10 cellular contexts compared by ENCODE assay signal in the genomic region with DNA sequence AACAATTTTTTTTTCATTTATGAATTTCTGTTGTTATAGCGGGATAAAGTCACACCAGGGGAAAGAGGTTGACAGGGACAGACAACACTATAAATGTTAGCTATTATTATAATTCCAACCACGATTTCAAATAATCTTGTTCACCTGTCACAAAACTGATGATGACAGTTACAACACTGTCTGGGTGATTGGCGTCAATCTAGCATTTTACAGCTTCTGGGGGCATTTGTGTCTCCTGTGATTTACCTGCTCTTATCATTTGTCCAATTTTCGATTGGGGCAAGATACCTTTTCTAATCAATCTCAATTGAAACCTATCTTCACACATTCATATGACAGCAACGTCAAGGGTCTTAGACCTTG.
"Had no signal": no experiment of that assay in that cellular context is flagged by ENCODE, and none has a peak within 500 bp of the region (broad histone marks: within the 10 kb centered on the region; RNA-seq: fewer than 3 reads in every experiment).

No MANE protein-coding gene starts in this region.

- H3K4me1 Mint-ChIP-seq: endodermal cell had no signal

- H3K27ac ChIP-seq: body of pancreas, pancreas had no signal

- H3K4me3 ChIP-seq: body of pancreas, pancreas, stomach, uterus had no signal

- H3K27ac Mint-ChIP-seq: activated B cell treated with CpG ODN at 0.5 μM for 24 hours; activated naive CD4-positive, alpha-beta T cell treated with anti-CD3 and anti-CD28 coated beads for 36 hours; endodermal cell; memory B cell; nephron progenitor cell had no signal

- H3K4me1 ChIP-seq: body of pancreas, pancreas, uterus had no signal

- H3K27me3 Mint-ChIP-seq: activated B cell treated with CpG ODN at 0.5 μM for 24 hours, memory B cell had no signal

- H3K9me3 ChIP-seq: body of pancreas, pancreas, stomach, uterus had no signal

- FAIRE-seq: pancreas had no signal

- H3K36me3 ChIP-seq: pancreas, stomach, uterus had no signal

- H3K9me3 Mint-ChIP-seq: activated B cell treated with CpG ODN at 0.5 μM for 24 hours; activated CD4-positive, alpha-beta T cell treated with anti-CD3 and anti-CD28 coated beads, Interleukin-2, amount 10 ng/mL, durations not matched to agents 24 days and 14 days; activated naive CD4-positive, alpha-beta T cell treated with anti-CD3 and anti-CD28 coated beads for 36 hours; endodermal cell; memory B cell; nephron progenitor cell had no signal

- H3K4me3 Mint-ChIP-seq: activated B cell treated with CpG ODN at 0.5 μM for 24 hours; activated CD4-positive, alpha-beta T cell treated with anti-CD3 and anti-CD28 coated beads, Interleukin-2, amount 10 ng/mL, durations not matched to agents 24 days and 14 days; activated naive CD4-positive, alpha-beta T cell treated with anti-CD3 and anti-CD28 coated beads for 36 hours; endodermal cell; memory B cell; nephron progenitor cell had no signal

- DNase-seq: activated B cell treated with CpG ODN at 0.5 μM for 24 hours, endodermal cell, nephron progenitor cell, pancreas, stomach, uterus had no signal

- H3K27me3 ChIP-seq: body of pancreas, pancreas, stomach, uterus had no signal

- H3K36me3 Mint-ChIP-seq: memory B cell had no signal
